In genomic region chr1:19769211-19769932, GRCh38 we compare ENCODE assay signal across 1 cellular context.
A peak's percentile ranks its signal among the peaks of the same experiment; 100 is the strongest.
TF ChIP-seq lines count a peak whose summit lies in the region.

No MANE protein-coding gene starts in this region.

TF ChIP-seq in H1, 55 proteins besides CTCF, POLR2A, EP300 and RAD21:
- TF ChIP-seq RNF2 (IDR thresholded peaks at IDR 0.05; ENCODE audit: borderline replicate concordance, low read depth, low read length, missing control alignments, poor library complexity, severe bottlenecking) (no peak), SP2 (IDR thresholded peaks at IDR 0.05; ENCODE audit: low read length) (no peak), POLR2AphosphoS5 (IDR thresholded peaks at IDR 0.05; ENCODE audit: low read depth, low read length) (no peak), BRCA1 (IDR thresholded peaks at IDR 0.05; ENCODE audit: low read depth, low read length) (no peak), TEAD4 (IDR thresholded peaks at IDR 0.05; ENCODE audit: low read depth, low read length) (0 out of 2 replicates have a peak, but pooled peaks have one; percentile 16), SAP30 (IDR thresholded peaks at IDR 0.05; ENCODE audit: insufficient read depth, insufficient replicate concordance, low read length) (no peak), CHD1 (IDR thresholded peaks at IDR 0.05; ENCODE audit: low read depth, low read length) (no peak), CTBP2 (IDR thresholded peaks at IDR 0.05; ENCODE audit: borderline replicate concordance, insufficient read depth, insufficient read length, low read length) (no peak), JUND (IDR thresholded peaks at IDR 0.05; ENCODE audit: low read length) (no peak), POU5F1 (IDR thresholded peaks at IDR 0.05; ENCODE audit: low read depth, low read length) (no peak), GABPA (IDR thresholded peaks at IDR 0.05; ENCODE audit: borderline replicate concordance, insufficient read depth, low read length) (0 out of 2 replicates have a peak, but pooled peaks have one; percentile 5), EGR1 (IDR thresholded peaks at IDR 0.05; ENCODE audit: borderline replicate concordance, low read depth, low read length) (no peak)
